In genomic region chr2:37770797-37771196, GRCh38 we compare ENCODE assay signal across 33 cellular contexts.
DNase-seq lines count a peak whose midpoint lies in the region; ATAC-seq, FAIRE-seq and TF ChIP-seq lines count a peak whose summit lies in the region.
"Had no signal": no experiment of that assay in that cellular context is flagged by ENCODE, and none has a peak within 500 bp of the region (broad histone marks: within the 10 kb centered on the region; RNA-seq: fewer than 3 reads in every experiment).

No MANE protein-coding gene starts in this region.

- H2BK20ac ChIP-seq in IMR-90 (ENCODE audit: low read depth, low read length) = peak overlapping the region; percentile 98

- FAIRE-seq in astrocyte (lab: Jason Lieb, UNC) = no peak
- FAIRE-seq: colon, pancreas had no signal

- H3K14ac ChIP-seq in IMR-90 (replicated peaks; ENCODE audit: low read depth, low read length) = peak overlapping the region; percentile 89; the same call in 1 of the 2 replicates

- CTCF ChIA-PET in IMR-90 (lab: Yijun Ruan, JAX) = no interaction called here

- H3K9me3 ChIP-seq in IMR-90 (ENCODE audit: control insufficient read depth, insufficient read depth, low read length) (no peaks in the 10 kb centered on the region), astrocyte (ENCODE audit: insufficient read depth, low read depth, low read length) (no peaks in the 10 kb centered on the region), tibial artery (no peaks in the 10 kb centered on the region), right atrium auricular region (no peaks in the 10 kb centered on the region)
- H3K9me3 ChIP-seq: mucosa of descending colon, pancreas, upper lobe of left lung had no signal

- peak overlapping the region; percentile 99 for H2BK120ac ChIP-seq in IMR-90 (ENCODE audit: low read depth, low read length)

- H3K4me1 ChIP-seq in IMR-90 (ENCODE audit: control insufficient read depth, insufficient read depth, low read length) = peaks cover 41% of the 10 kb centered on the region
- peaks cover 65% of the 10 kb centered on the region for H3K4me1 ChIP-seq in astrocyte (ENCODE audit: insufficient read depth, low read length)
- H3K4me1 ChIP-seq in tibial artery = peaks cover 0 to 64% (median 29%) of the 10 kb centered on the region in 4 donors
- peaks cover 0 to 22% of the 10 kb centered on the region in 2 donors for H3K4me1 ChIP-seq in right atrium auricular region

- TF ChIP-seq RAD21 in IMR-90 (IDR thresholded peaks at IDR 0.05; ENCODE audit: low read length) = no peak

- H2BK5ac ChIP-seq in IMR-90 (ENCODE audit: low read depth, low read length, poor library complexity, severe bottlenecking) = peak overlapping the region; percentile 98

- peak overlapping the region; percentile 100 for H4K91ac ChIP-seq in IMR-90 (ENCODE audit: insufficient read depth, low read depth, low read length)

- H3K23ac ChIP-seq in IMR-90 (ENCODE audit: low read depth, low read length) = no peak overlapping the region

- no peaks in the 10 kb centered on the region for H3K79me2 ChIP-seq in astrocyte (ENCODE audit: insufficient read depth, low read length)

- no peak overlapping the region for H3K56ac ChIP-seq in IMR-90 (ENCODE audit: extremely low read depth, insufficient read depth, low read length)

- H3K36me3 Mint-ChIP-seq in astrocyte (ENCODE audit: low read depth, unreplicated experiment) = no peaks in the 10 kb centered on the region
- H3K36me3 Mint-ChIP-seq in nephron (ENCODE audit: low read depth) = no peaks in the 10 kb centered on the region

- TF ChIP-seq CTCF in IMR-90 (conservative IDR thresholded peaks at IDR 0.05; ENCODE audit: low read depth, low read length) (no peak), astrocyte (IDR thresholded peaks at IDR 0.05; ENCODE audit: insufficient read depth, low read depth, low read length) (no peak), nephron (IDR thresholded peaks at IDR 0.05; ENCODE audit: unreplicated experiment in 3 of 3) (no peak), tibial artery (IDR thresholded peaks at IDR 0.05) (no peak), right atrium auricular region (IDR thresholded peaks at IDR 0.05) (no peak)

- H3K18ac ChIP-seq in IMR-90 (ENCODE audit: low read depth, low read length) = peak overlapping the region; percentile 96

- ATAC-seq in IMR-90 (ENCODE audit: low read depth) = no peak
- ATAC-seq: mucosa of descending colon, pancreas, right cardiac atrium, Right ventricle myocardium inferior had no signal

- H3K4me3 Mint-ChIP-seq in astrocyte (ENCODE audit: unreplicated experiment) (no peak overlapping the region), nephron (peak overlapping the region in 1 of 3 experiments; percentile 26)
- H3K4me3 Mint-ChIP-seq: activated CD4-positive, alpha-beta T cell treated with anti-CD3 and anti-CD28 coated beads, Interleukin-2, amount 10 ng/mL, durations not matched to agents 24 days and 14 days; activated naive CD8-positive, alpha-beta T cell treated with anti-CD3 and anti-CD28 coated beads, Interleukin-2, amount 10 ng/mL, durations not matched to agents 7 days and 5 days; activated T-cell treated with anti-CD3 and anti-CD28 coated beads, Interleukin-2, amount 50 U/mL, for 24 hours; CD14-positive monocyte; T-helper 2 cell treated with Interferon-gamma antibody and Interleukin-4, amounts not matched to agents 5 μg/mL and 100 μg/mL, for 36 hours had no signal

- in situ Hi-C loops in IMR-90 (cut with MboI; ENCODE audit: low sequenced_read_pairs) = no loop called here

- peak overlapping the region; percentile 85; the same call in 2 of the 3 replicates for H2BK15ac ChIP-seq in IMR-90 (ENCODE audit: low read depth, low read length)

- no peak for TF ChIP-seq POLR2A in IMR-90 (IDR thresholded peaks at IDR 0.05; ENCODE audit: low read depth, low read length)

- H4K8ac ChIP-seq in IMR-90 (ENCODE audit: low read depth in 2 of 2, low read length in 2 of 2) = peak overlapping the region; percentile 81 to 89; a peak in 3 of 4 replicates

- no peak overlapping the region for H3K4me2 ChIP-seq in IMR-90 (ENCODE audit: low read depth, low read length)
- H3K4me2 ChIP-seq in astrocyte (ENCODE audit: low read length) = no peak overlapping the region
- H3K4me2 ChIP-seq: PC-9 had no signal

- H3K27me3 Mint-ChIP-seq in astrocyte (ENCODE audit: low read depth, unreplicated experiment) (no peaks in the 10 kb centered on the region), nephron (ENCODE audit: low read depth) (peaks cover 6% of the 10 kb centered on the region)
- H3K27me3 Mint-ChIP-seq: activated CD4-positive, alpha-beta T cell treated with anti-CD3 and anti-CD28 coated beads, Interleukin-2, amount 10 ng/mL, durations not matched to agents 24 days and 14 days; activated naive CD8-positive, alpha-beta T cell treated with anti-CD3 and anti-CD28 coated beads, Interleukin-2, amount 10 ng/mL, durations not matched to agents 7 days and 5 days; activated T-cell treated with anti-CD3 and anti-CD28 coated beads, Interleukin-2, amount 50 U/mL, for 24 hours had no signal

- H2AFZ ChIP-seq in IMR-90 (replicated peaks; ENCODE audit: low read length, poor library complexity) (no peak overlapping the region), astrocyte (ENCODE audit: low read depth, low read length) (no peak overlapping the region)
- H2AFZ ChIP-seq: PC-9 had no signal

- peaks cover 85% of the 10 kb centered on the region for H3K4me1 Mint-ChIP-seq in astrocyte (ENCODE audit: low read depth, unreplicated experiment)
- H3K4me1 Mint-ChIP-seq in nephron = peaks cover 85% of the 10 kb centered on the region

- H3K9me1 ChIP-seq in IMR-90 (ENCODE audit: insufficient read depth, low read length) = peaks cover 36% of the 10 kb centered on the region

- no CpG with 5 or more reads among the region's 2 CpGs for WGBS in IMR-90 (ENCODE audit: extremely low coverage in 2 of 2, insufficient read length in 1 of 2), 2 experiments

- no TSS peak for BruUV-seq in IMR-90 (replicated peaks; lab: Mats Ljungman, UMichigan)

- H2AK5ac ChIP-seq in IMR-90 (ENCODE audit: low read depth, low read length) = peak overlapping the region; percentile 94

- intact Hi-C loops in IMR-90 (cut with micrococcal nuclease) = no loop called here
- intact Hi-C loops in tibial artery (cut with DNase I; ENCODE audit: low total_unique reads) = no loop called here

- POLR2A ChIA-PET in IMR-90 (lab: Charles Lee; ENCODE audit: unreplicated experiment) = no interaction called here

- H3K9ac ChIP-seq in IMR-90 (ENCODE audit: low read depth, low read length) = no peak overlapping the region
- no peak overlapping the region for H3K9ac ChIP-seq in astrocyte (ENCODE audit: low read length)

- peaks cover 2% of the 10 kb centered on the region for H3K9me3 Mint-ChIP-seq in astrocyte (ENCODE audit: unreplicated experiment)
- H3K9me3 Mint-ChIP-seq in nephron = peaks cover 5% of the 10 kb centered on the region
- H3K9me3 Mint-ChIP-seq: activated T-cell treated with anti-CD3 and anti-CD28 coated beads, Interleukin-2, amount 50 U/mL, for 24 hours had no signal

- H3K27me3 ChIP-seq in IMR-90 (ENCODE audit: control insufficient read depth, insufficient read depth, low read length) (no peaks in the 10 kb centered on the region), astrocyte (ENCODE audit: insufficient read depth, low read length) (no peaks in the 10 kb centered on the region), tibial artery (no peaks in the 10 kb centered on the region), right atrium auricular region (no peaks in the 10 kb centered on the region)
- H3K27me3 ChIP-seq: pancreas, upper lobe of left lung had no signal

- H3K27ac Mint-ChIP-seq in astrocyte (ENCODE audit: unreplicated experiment) = peak overlapping the region; percentile 16
- peak overlapping the region; percentile 76 to 98 (median 88) for H3K27ac Mint-ChIP-seq in nephron
- H3K27ac Mint-ChIP-seq: activated CD4-positive, alpha-beta T cell treated with anti-CD3 and anti-CD28 coated beads, Interleukin-2, amount 10 ng/mL, durations not matched to agents 24 days and 14 days; activated naive CD8-positive, alpha-beta T cell treated with anti-CD3 and anti-CD28 coated beads, Interleukin-2, amount 10 ng/mL, durations not matched to agents 7 days and 5 days; activated T-cell treated with anti-CD3 and anti-CD28 coated beads, Interleukin-2, amount 50 U/mL, for 24 hours; T-helper 2 cell treated with Interferon-gamma antibody and Interleukin-4, amounts not matched to agents 5 μg/mL and 100 μg/mL, for 36 hours had no signal

- DNase-seq in IMR-90 (peak; percentile 46), astrocyte (ENCODE audit: low read depth) (peak; percentile 46), tibial artery (no peak), NCI-H1105 (lab: John Stamatoyannopoulos, UW) (no peak), HUDEP-2 (lab: John Stamatoyannopoulos, UW; ENCODE audit: unreplicated experiment in 76 of 76) (no peak), right atrium auricular region (ENCODE audit: low spot score) (no peak)
- DNase-seq in activated CD4-positive, alpha-beta T cell treated with anti-CD3 and anti-CD28 coated beads for 48 hours = no peak
- DNase-seq: activated CD4-positive, alpha-beta T cell treated with anti-CD3 and anti-CD28 coated beads, Interleukin-2, amount 10 ng/mL, durations not matched to agents 24 days and 14 days; activated gamma-delta T cell treated with Interleukin-2 at 50 U/mL for 16 hours; activated naive CD8-positive, alpha-beta T cell treated with anti-CD3 and anti-CD28 coated beads, Interleukin-2, amount 10 ng/mL, durations not matched to agents 7 days and 5 days; activated T-cell treated with anti-CD3 and anti-CD28 coated beads, Interleukin-2, amount 50 U/mL, for 24 hours; aorta; DMS79 treated with DMSO at 0.1 percent for 48 hours; effector CD4-positive, alpha-beta T cell; GF-D8; hypothalamus; left cardiac atrium; mucosa of descending colon; NCI-H1694; NCI-H510A; pancreas; PC-9; right cardiac atrium; stimulated activated CD4-positive, alpha-beta T cell treated with anti-CD3 and anti-CD28 coated beads, Interleukin-4, amount 100 ng/mL, for 24 hours; upper lobe of left lung had no signal

- no peak overlapping the region for H3K4me3 ChIP-seq in IMR-90 (ENCODE audit: insufficient read depth, low read depth, low read length)
- H3K4me3 ChIP-seq in astrocyte (ENCODE audit: insufficient read depth, low read depth, low read length) = no peak overlapping the region
- no peak overlapping the region for H3K4me3 ChIP-seq in tibial artery
- no peak overlapping the region for H3K4me3 ChIP-seq in right atrium auricular region
- H3K4me3 ChIP-seq: lung, mucosa of descending colon, pancreas, PC-9, upper lobe of left lung had no signal

- H3K4ac ChIP-seq in IMR-90 (ENCODE audit: low read depth, low read length) = peak overlapping the region; percentile 95

- peaks cover 3 to 50% of the 10 kb centered on the region in 2 experiments; a peak in 2 of 4 replicates for H3K79me1 ChIP-seq in IMR-90 (ENCODE audit: low read depth in 1 of 2, low read length in 2 of 2)

- H3K36me3 ChIP-seq in IMR-90 (ENCODE audit: control insufficient read depth, insufficient read depth, low read length) (no peaks in the 10 kb centered on the region), astrocyte (ENCODE audit: insufficient read depth, low read length) (no peaks in the 10 kb centered on the region), tibial artery (no peaks in the 10 kb centered on the region), right atrium auricular region (no peaks in the 10 kb centered on the region)
- H3K36me3 ChIP-seq: pancreas, upper lobe of left lung had no signal

- no peak overlapping the region for H2AK9ac ChIP-seq in IMR-90 (replicated peaks; ENCODE audit: low read depth, low read length, poor library complexity)

- dilution Hi-C loops in IMR-90 (cut with HindIII; ENCODE audit: low sequenced_read_pairs, unreplicated experiment) = no loop called here

- H4K5ac ChIP-seq in IMR-90 (ENCODE audit: low read depth, low read length) = peak overlapping the region; percentile 92

- no peaks in the 10 kb centered on the region for H4K20me1 ChIP-seq in IMR-90 (ENCODE audit: insufficient read depth, low read length)
- H4K20me1 ChIP-seq in astrocyte (ENCODE audit: insufficient read depth, low read length) = no peaks in the 10 kb centered on the region

- H3K27ac ChIP-seq in IMR-90 (ENCODE audit: insufficient read depth, low read length) = peak overlapping the region; percentile 84
- no peak overlapping the region for H3K27ac ChIP-seq in astrocyte (ENCODE audit: low read depth, low read length)
- H3K27ac ChIP-seq in tibial artery = peak overlapping the region; percentile 21
- no peak overlapping the region for H3K27ac ChIP-seq in right atrium auricular region
- H3K27ac ChIP-seq: HL-60, pancreas, PC-9, upper lobe of left lung, VCaP had no signal

Comparison
In these comparisons a context has a peak if more than half of its experiments do, and no peak if none do; other contexts are left out.
1. DNase-seq: peak in IMR-90 (single experiment) and astrocyte (single experiment); none in tibial artery (0 of 2), activated CD4-positive, alpha-beta T cell treated with anti-CD3 and anti-CD28 coated beads for 48 hours (single experiment), NCI-H1105 (single experiment), HUDEP-2 (0 of 76) and right atrium auricular region (single experiment).
2. H3K27ac ChIP-seq: peak in IMR-90 (single experiment) and tibial artery (2 of 2); none in astrocyte (single experiment) and right atrium auricular region (0 of 2).